In the genomic region with DNA sequence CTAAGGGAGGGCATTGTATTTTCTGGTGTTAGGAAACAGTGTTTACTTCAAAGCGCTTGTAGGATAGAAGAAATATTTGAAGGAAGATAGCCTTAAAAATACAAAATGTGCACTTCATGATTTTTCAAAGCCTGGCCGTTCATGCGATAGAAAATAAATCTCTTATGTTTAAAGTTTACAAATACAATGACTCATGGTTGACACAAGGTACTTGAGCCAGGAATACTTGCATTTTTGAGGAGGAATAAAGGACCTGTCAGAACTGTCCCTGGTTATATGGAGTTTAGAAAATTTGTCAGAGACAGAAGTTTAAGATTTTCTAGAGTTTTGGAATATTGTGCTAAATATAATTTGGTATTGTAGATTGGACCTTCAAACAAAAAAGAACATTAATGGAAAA, we compare ENCODE assay signal across 20 cellular contexts.
"Had no signal": no experiment of that assay in that cellular context is flagged by ENCODE, and none has a peak within 500 bp of the region (broad histone marks: within the 10 kb centered on the region; RNA-seq: fewer than 3 reads in every experiment).

No MANE protein-coding gene starts in this region.

- H3K4me3 ChIP-seq: colonic mucosa, gastrocnemius medialis, heart right ventricle, left ventricle myocardium inferior, lower lobe of right lung, neural progenitor cell, ovary, tibial artery, upper lobe of right lung had no signal

- H3K4me1 ChIP-seq: colonic mucosa, gastrocnemius medialis, heart right ventricle, left ventricle myocardium inferior, lower lobe of right lung, tibial artery, upper lobe of right lung had no signal

- H3K36me3 ChIP-seq: colonic mucosa, gastrocnemius medialis, heart right ventricle, left ventricle myocardium inferior, lower lobe of right lung, neural progenitor cell, ovary, tibial artery, upper lobe of right lung had no signal

- H3K9me3 ChIP-seq: colonic mucosa, gastrocnemius medialis, heart right ventricle, left ventricle myocardium inferior, lower lobe of right lung, ovary, tibial artery, upper lobe of right lung had no signal

- H3K27me3 ChIP-seq: colonic mucosa, gastrocnemius medialis, heart right ventricle, neural progenitor cell, ovary, tibial artery, upper lobe of right lung had no signal

- DNase-seq: colonic mucosa; dermis blood vessel endothelial cell; endodermal cell; gastrocnemius medialis; heart right ventricle; hypothalamus; islet precursor cell; left ventricle myocardium inferior; lower lobe of right lung; midbrain; nucleus accumbens; ovary; small intestine; stimulated activated CD4-positive, alpha-beta T cell treated with anti-CD3 and anti-CD28 coated beads, Interleukin-12 subunit alpha, Interleukin-12 subunit beta, amount 100 ng/mL, for 4 hours; stimulated activated CD4-positive, alpha-beta T cell treated with anti-CD3 and anti-CD28 coated beads, Interleukin-2, amount 100 ng/mL, for 48 hours; stimulated activated CD8-positive, alpha-beta memory T cell treated with anti-CD3 and anti-CD28 coated beads, Interleukin-4, amount 100 ng/mL, for 48 hours; stimulated activated naive CD8-positive, alpha-beta T cell treated with anti-CD3 and anti-CD28 coated beads, Interleukin-15, Interleukin-2, amounts not matched to agents 100 U/mL and 50 U/mL, for 24 hours; tibial artery; upper lobe of right lung had no signal

- H3K27ac ChIP-seq: colonic mucosa, gastrocnemius medialis, heart right ventricle, left ventricle myocardium inferior, lower lobe of right lung, neural progenitor cell, ovary, tibial artery, upper lobe of right lung had no signal
